In the genomic region with DNA sequence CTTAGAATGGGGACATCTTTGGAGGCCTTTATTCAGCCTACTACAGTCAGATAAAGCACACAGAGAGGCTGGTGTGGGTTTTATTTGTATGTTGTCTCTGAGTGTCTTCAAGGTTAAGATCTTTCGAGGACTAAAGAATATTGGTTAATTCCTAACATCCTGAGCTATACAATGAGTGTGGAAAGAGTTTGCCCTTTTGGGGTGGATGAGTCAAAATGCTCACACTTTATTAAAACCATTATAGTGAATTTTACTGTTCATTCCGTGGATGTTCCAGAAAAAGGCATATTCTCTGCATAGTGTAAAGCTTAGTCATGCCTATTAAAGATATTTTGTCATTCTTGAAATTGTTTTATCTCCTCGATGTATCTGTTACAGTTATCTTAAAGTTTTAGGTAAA, we compare ENCODE assay signal across 1 cellular context.
TF ChIP-seq lines count a peak whose summit lies in the region.

No MANE protein-coding gene starts in this region.

TF ChIP-seq in SK-N-SH, 30 proteins besides CTCF, POLR2A, EP300 and RAD21:
- TF ChIP-seq NRF1 (IDR thresholded peaks at IDR 0.05; ENCODE audit: low read depth, low read length) (no peak), CHD2 (IDR thresholded peaks at IDR 0.05; ENCODE audit: low read length, partially characterized antibody) (no peak), JUND (IDR thresholded peaks at IDR 0.05) (peak; percentile 34; the same call in 1 of the 2 replicates), SIN3A (IDR thresholded peaks at IDR 0.05; ENCODE audit: borderline replicate concordance, low read depth, low read length) (no peak), SMC3 (IDR thresholded peaks at IDR 0.05; ENCODE audit: low read depth, low read length) (no peak), TEAD4 (IDR thresholded peaks at IDR 0.05; ENCODE audit: borderline replicate concordance, insufficient read depth) (no peak), RXRA (IDR thresholded peaks at IDR 0.05; ENCODE audit: borderline replicate concordance, low read depth) (no peak), TAF1 (IDR thresholded peaks at IDR 0.05; ENCODE audit: borderline replicate concordance, low read depth, low read length) (no peak)
- TF ChIP-seq, protein P1, sequence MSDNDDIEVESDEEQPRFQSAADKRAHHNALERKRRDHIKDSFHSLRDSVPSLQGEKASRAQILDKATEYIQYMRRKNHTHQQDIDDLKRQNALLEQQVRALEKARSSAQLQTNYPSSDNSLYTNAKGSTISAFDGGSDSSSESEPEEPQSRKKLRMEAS (IDR thresholded peaks at IDR 0.05; ENCODE audit: low read depth) = no peak
TF ChIP-seq in SK-N-SH: peak in this region for 1.
